ENCODE assay signal across 8 cellular contexts in genomic region chr2:200713003-200713703, GRCh38.
A peak's percentile ranks its signal among the peaks of the same experiment; 100 is the strongest.
DNase-seq lines count a peak whose midpoint lies in the region; ATAC-seq and TF ChIP-seq lines count a peak whose summit lies in the region.

No MANE protein-coding gene starts in this region.

- peak; percentile 94 for ATAC-seq in CD8-positive, alpha-beta T cell
- ATAC-seq in GM19452 (IDR thresholded peaks at IDR 0.05; ENCODE audit: unreplicated experiment) (peak; percentile 100), HG03575 (IDR thresholded peaks at IDR 0.05; ENCODE audit: extremely low read depth, insufficient number of reproducible peaks, low FRiP score, unreplicated experiment) (peak; percentile 98), lower lobe of right lung (peak; percentile 98)
- peak; percentile 95 for ATAC-seq in activated CD8-positive, alpha-beta T cell treated with anti-CD3 and anti-CD28 coated beads for 36 hours

- peak; percentile 84 to 97 (median 90) for DNase-seq in CD8-positive, alpha-beta T cell
- DNase-seq in NCI-H82 treated with DMSO at 0.1 percent for 48 hours (lab: John Stamatoyannopoulos, UW; ENCODE audit: unreplicated experiment): peak; percentile 43
- DNase-seq in activated CD8-positive, alpha-beta T cell treated with anti-CD3 and anti-CD28 coated beads for 36 hours: peak; percentile 98
- DNase-seq in effector CD4-positive, alpha-beta T cell: peak; percentile 88
- peak; percentile 88 for DNase-seq in lower lobe of right lung
- peak; percentile 72 to 89 (median 83) for DNase-seq in stimulated activated CD4-positive, alpha-beta T cell treated with anti-CD3 and anti-CD28 coated beads, TNF-alpha, amount 100 ng/mL, for 1 hour (ENCODE audit: low read depth in 3 of 3, low spot score in 1 of 3)

- H3K27me3 ChIP-seq in CD8-positive, alpha-beta T cell (ENCODE audit: insufficient read depth, low read length): no peaks in the 10 kb centered on the region
- H3K27me3 ChIP-seq in lower lobe of right lung (ENCODE audit: low read depth): no peaks in the 10 kb centered on the region

- peak; percentile 85 for TF ChIP-seq CTCF in CD8-positive, alpha-beta T cell (IDR thresholded peaks at IDR 0.05)
- TF ChIP-seq CTCF in activated CD8-positive, alpha-beta T cell treated with anti-CD3 and anti-CD28 coated beads for 36 hours (IDR thresholded peaks at IDR 0.05): peak; percentile 71
- peak; percentile 78 for TF ChIP-seq CTCF in lower lobe of right lung (IDR thresholded peaks at IDR 0.05)

- H3K36me3 Mint-ChIP-seq in CD8-positive, alpha-beta T cell: no peaks in the 10 kb centered on the region
- H3K36me3 Mint-ChIP-seq in activated CD8-positive, alpha-beta T cell treated with anti-CD3 and anti-CD28 coated beads for 36 hours (ENCODE audit: low read depth): no peaks in the 10 kb centered on the region

- POLR2A ChIA-PET in CD8-positive, alpha-beta T cell (lab: Charles Lee): interaction anchor here (0.6 to 2.7 kb wide), 23 partner anchors 10 to 1826 kb away, joined by 3 to 49 read pairs (median 4); partner anchors contain the start of genes BZW1, CLK1, NIF3L1 and ORC2
- POLR2A ChIA-PET in activated CD8-positive, alpha-beta T cell treated with anti-CD3 and anti-CD28 coated beads for 36 hours (lab: Charles Lee): interaction anchor here (0.7 to 3.2 kb wide), 26 partner anchors 9 to 188 kb away, joined by 3 to 25 read pairs (median 3); partner anchors contain the start of genes BZW1, CLK1, NIF3L1 and PPIL3

- peak overlapping the region; percentile 98 for H3K27ac Mint-ChIP-seq in CD8-positive, alpha-beta T cell
- H3K27ac Mint-ChIP-seq in activated CD8-positive, alpha-beta T cell treated with anti-CD3 and anti-CD28 coated beads for 36 hours: peak overlapping the region; percentile 100

- CTCF ChIA-PET in CD8-positive, alpha-beta T cell (lab: Charles Lee): interaction anchor here (0.5 to 3.3 kb wide), 26 partner anchors 10 to 1319 kb away, joined by 3 to 22 read pairs (median 4); partner anchors contain the start of genes BZW1 and CASP10
- CTCF ChIA-PET in activated CD8-positive, alpha-beta T cell treated with anti-CD3 and anti-CD28 coated beads for 36 hours (lab: Charles Lee): interaction anchor here (0.6 to 3.5 kb wide), 27 partner anchors 10 to 523 kb away, joined by 3 to 23 read pairs (median 5); partner anchors contain the start of genes CLK1, NIF3L1 and PPIL3

- H3K9me3 Mint-ChIP-seq in CD8-positive, alpha-beta T cell: no peaks in the 10 kb centered on the region
- no peaks in the 10 kb centered on the region for H3K9me3 Mint-ChIP-seq in activated CD8-positive, alpha-beta T cell treated with anti-CD3 and anti-CD28 coated beads for 36 hours

- H3K4me1 Mint-ChIP-seq in CD8-positive, alpha-beta T cell (ENCODE audit: low read depth): peaks cover 11% of the 10 kb centered on the region
- peaks cover 43% of the 10 kb centered on the region for H3K4me1 Mint-ChIP-seq in activated CD8-positive, alpha-beta T cell treated with anti-CD3 and anti-CD28 coated beads for 36 hours (ENCODE audit: low read depth)

- H3K27ac ChIP-seq in CD8-positive, alpha-beta T cell (ENCODE audit: low read depth, low read length): peak overlapping the region; percentile 75
- peak overlapping the region; percentile 75 for H3K27ac ChIP-seq in lower lobe of right lung

- H3K4me1 ChIP-seq in CD8-positive, alpha-beta T cell (ENCODE audit: insufficient read depth, low read length): peaks cover 8% of the 10 kb centered on the region
- peaks cover 6% of the 10 kb centered on the region for H3K4me1 ChIP-seq in lower lobe of right lung

- no peaks in the 10 kb centered on the region for H3K9me3 ChIP-seq in CD8-positive, alpha-beta T cell (ENCODE audit: low read length)
- no peaks in the 10 kb centered on the region for H3K9me3 ChIP-seq in lower lobe of right lung

- intact Hi-C loops in CD8-positive, alpha-beta T cell (cut with DNase I, micrococcal nuclease): loop anchor here (1.0 to 5.0 kb wide), 24 partner anchors 22 to 1549 kb away; partner anchors contain the start of genes BZW1 (in 2 of the 2), CFLAR (in 2 of the 2), CLK1 (in 2 of the 2) and KCTD18 (in 2 of the 2)
- intact Hi-C loops in activated CD8-positive, alpha-beta T cell treated with anti-CD3 and anti-CD28 coated beads for 36 hours (cut with micrococcal nuclease): loop anchor here (1.0 to 2.0 kb wide), 3 partner anchors 98 to 176 kb away; partner anchors contain the start of genes BZW1, CLK1, NIF3L1 and PPIL3
- intact Hi-C loops in lower lobe of right lung (cut with DNase I): no loop called here

- peak overlapping the region; percentile 68 for H3K4me3 Mint-ChIP-seq in CD8-positive, alpha-beta T cell
- H3K4me3 Mint-ChIP-seq in activated CD8-positive, alpha-beta T cell treated with anti-CD3 and anti-CD28 coated beads for 36 hours: peak overlapping the region; percentile 73

- H3K4me3 ChIP-seq in CD8-positive, alpha-beta T cell (ENCODE audit: low read depth, low read length): peak overlapping the region; percentile 5
- peak overlapping the region; percentile 47 for H3K4me3 ChIP-seq in lower lobe of right lung

- H3K27me3 Mint-ChIP-seq in CD8-positive, alpha-beta T cell (ENCODE audit: low read depth): peaks cover 3% of the 10 kb centered on the region
- H3K27me3 Mint-ChIP-seq in activated CD8-positive, alpha-beta T cell treated with anti-CD3 and anti-CD28 coated beads for 36 hours: peaks cover 4% of the 10 kb centered on the region

- no peaks in the 10 kb centered on the region for H3K36me3 ChIP-seq in CD8-positive, alpha-beta T cell (ENCODE audit: insufficient read depth, low read length)
- H3K36me3 ChIP-seq in lower lobe of right lung: no peaks in the 10 kb centered on the region

Comparison
In these comparisons a context has a peak if more than half of its experiments do, and no peak if none do; other contexts are left out.
1. Peak in every context shown above with its lines: DNase-seq, ATAC-seq, H3K4me3 ChIP-seq and H3K27ac ChIP-seq.
2. DNase-seq: peak in every context shown above with its lines; median percentile 98 in activated CD8-positive, alpha-beta T cell treated with anti-CD3 and anti-CD28 coated beads for 36 hours; 90 in CD8-positive, alpha-beta T cell; 88 in effector CD4-positive, alpha-beta T cell; 88 in lower lobe of right lung; 83 in stimulated activated CD4-positive, alpha-beta T cell treated with anti-CD3 and anti-CD28 coated beads, TNF-alpha, amount 100 ng/mL, for 1 hour; 43 in NCI-H82 treated with DMSO at 0.1 percent for 48 hours.